Comparison of ENCODE assay signal across 18 cellular contexts in the genomic region with DNA sequence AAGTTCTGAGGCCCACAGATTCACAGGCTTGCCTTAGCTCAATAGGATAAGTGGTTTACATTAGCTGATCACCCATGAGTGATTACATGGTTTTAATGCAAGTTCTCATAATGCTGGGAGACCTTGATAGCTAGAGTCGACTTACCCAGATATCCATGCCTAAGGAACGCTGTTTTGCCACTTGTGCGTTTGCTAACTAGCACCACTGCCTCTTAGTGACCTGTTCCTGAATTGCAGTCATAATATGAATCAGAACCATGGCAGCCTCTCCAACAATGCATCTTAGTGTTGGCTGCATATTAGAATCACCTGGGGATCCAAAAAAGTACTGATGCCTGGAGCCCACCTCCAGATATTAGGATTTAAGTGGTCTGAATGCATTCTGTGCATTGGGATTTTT.
A peak's percentile ranks its signal among the peaks of the same experiment; 100 is the strongest.
DNase-seq lines count a peak whose midpoint lies in the region; ATAC-seq, FAIRE-seq and TF ChIP-seq lines count a peak whose summit lies in the region.
"Had no signal": no experiment of that assay in that cellular context is flagged by ENCODE, and none has a peak within 500 bp of the region (broad histone marks: within the 10 kb centered on the region; RNA-seq: fewer than 3 reads in every experiment).

No MANE protein-coding gene starts in this region.

- no peak overlapping the region for H3K4me3 ChIP-seq in GM12865 (ENCODE audit: low read depth, low read length)
- no peak overlapping the region for H3K4me3 ChIP-seq in WERI-Rb-1 (ENCODE audit: low read depth, low read length)
- H3K4me3 ChIP-seq in keratinocyte (ENCODE audit: control insufficient read depth in 2 of 3, extremely low read depth in 1 of 3, insufficient read depth in 2 of 3, low read depth in 1 of 3, low read length in 3 of 3) = no peak overlapping the region
- no peak overlapping the region for H3K4me3 ChIP-seq in sigmoid colon
- H3K4me3 ChIP-seq: heart right ventricle, lower lobe of right lung, tibial artery had no signal

- no peak for TF ChIP-seq EP300 in sigmoid colon (IDR thresholded peaks at IDR 0.05)

- ATAC-seq in HG02588 (IDR thresholded peaks at IDR 0.05; ENCODE audit: unreplicated experiment) = no peak
- no peak for ATAC-seq in GM21786 (IDR thresholded peaks at IDR 0.05; ENCODE audit: unreplicated experiment)
- ATAC-seq: activated CD8-positive, alpha-beta memory T cell treated with anti-CD3 and anti-CD28 coated beads, Interleukin-2, amount 10 ng/mL, durations not matched to agents 7 days and 5 days; heart right ventricle; lower lobe of right lung had no signal

- FAIRE-seq in keratinocyte (lab: Jason Lieb, UNC) = no peak
- FAIRE-seq: colon had no signal

- no peaks in the 10 kb centered on the region for H3K36me3 ChIP-seq in WERI-Rb-1
- H3K36me3 ChIP-seq in keratinocyte (ENCODE audit: control insufficient read depth in 2 of 2, extremely low read depth in 1 of 2, insufficient read depth in 2 of 2, low read length in 2 of 2) = no peaks in the 10 kb centered on the region
- H3K36me3 ChIP-seq in sigmoid colon = no peaks in the 10 kb centered on the region
- H3K36me3 ChIP-seq: heart right ventricle, lower lobe of right lung, tibial artery had no signal

- dilution Hi-C loops in keratinocyte (cut with MboI; ENCODE audit: extremely low pct_ligation_motif_present, low sequenced_read_pairs) = no loop called here

- peak; percentile 6 for TF ChIP-seq CTCF in GM12865 (IDR thresholded peaks at IDR 0.05; ENCODE audit: insufficient read depth, low read depth, low read length, missing control alignments)
- peak; percentile 46; the same call in 1 of the 2 replicates for TF ChIP-seq CTCF in WERI-Rb-1 (IDR thresholded peaks at IDR 0.05; ENCODE audit: low read depth, low read length)
- TF ChIP-seq CTCF in keratinocyte (optimal IDR thresholded peaks at IDR 0.05 in 1 of 3, IDR thresholded peaks at IDR 0.05 in 1 of 3, conservative IDR thresholded peaks at IDR 0.05 in 1 of 3; ENCODE audit: extremely low read depth in 1 of 3, insufficient read depth in 2 of 3, low read length in 3 of 3) = peak in 2 of 3 experiments; percentile 16 to 37
- TF ChIP-seq CTCF in sigmoid colon (IDR thresholded peaks at IDR 0.05) = no peak

- 74 to 84% methylated on average over 3 of the region's 3 CpGs for WGBS in sigmoid colon, 2 donors

- H4K20me1 ChIP-seq in keratinocyte (ENCODE audit: control insufficient read depth, extremely low read depth, insufficient read depth, low read length) = no peaks in the 10 kb centered on the region

- H3K27ac ChIP-seq in WERI-Rb-1 (no peak overlapping the region), keratinocyte (ENCODE audit: control insufficient read depth, insufficient read depth, low read length) (no peak overlapping the region), sigmoid colon (no peak overlapping the region)
- H3K27ac ChIP-seq: heart right ventricle, KMS-11, lower lobe of right lung, tibial artery had no signal

- H3K9me1 ChIP-seq in keratinocyte (ENCODE audit: control insufficient read depth, extremely low read depth, insufficient read depth, low read length) = no peaks in the 10 kb centered on the region

- no peak overlapping the region for H2AFZ ChIP-seq in keratinocyte (ENCODE audit: control insufficient read depth, low read length)

- no peaks in the 10 kb centered on the region for H3K4me1 ChIP-seq in keratinocyte (ENCODE audit: control insufficient read depth, extremely low read depth, insufficient read depth, low read length)
- no peaks in the 10 kb centered on the region for H3K4me1 ChIP-seq in sigmoid colon
- H3K4me1 ChIP-seq: heart right ventricle, lower lobe of right lung, tibial artery had no signal

- DNase-seq in GM12865 (ENCODE audit: low read depth) = peak; percentile 4
- DNase-seq in HT-29 (ENCODE audit: low spot score) = peak; percentile 5
- DNase-seq in WERI-Rb-1 = peak; percentile 36
- no peak for DNase-seq in keratinocyte (ENCODE audit: low read depth, low spot score)
- DNase-seq in sigmoid colon = no peak
- DNase-seq: activated CD4-positive, alpha-beta T cell treated with anti-CD3 and anti-CD28 coated beads for 48 hours; activated CD8-positive, alpha-beta memory T cell treated with anti-CD3 and anti-CD28 coated beads, Interleukin-2, amount 10 ng/mL, durations not matched to agents 7 days and 5 days; activated naive CD8-positive, alpha-beta T cell treated with anti-CD3 and anti-CD28 coated beads for 36 hours; heart right ventricle; lower lobe of right lung; NCI-H524 treated with DMSO at 0.1 percent for 48 hours; SHP77; stimulated activated CD4-positive, alpha-beta T cell treated with anti-CD3 and anti-CD28 coated beads, Interleukin-4, amount 100 ng/mL, for 24 hours; tibial artery had no signal

- H3K9me3 ChIP-seq in WERI-Rb-1 (ENCODE audit: severe bottlenecking) (peaks cover 2% of the 10 kb centered on the region), keratinocyte (ENCODE audit: control insufficient read depth, low read depth, low read length) (no peaks in the 10 kb centered on the region), sigmoid colon (no peaks in the 10 kb centered on the region)
- H3K9me3 ChIP-seq: lower lobe of right lung, tibial artery had no signal

- no peaks in the 10 kb centered on the region for H3K79me2 ChIP-seq in keratinocyte (ENCODE audit: control insufficient read depth, insufficient read depth, low read length)

- no peak overlapping the region for H3K4me2 ChIP-seq in keratinocyte (ENCODE audit: control insufficient read depth, extremely low read depth, insufficient read depth, low read depth, low read length)
- H3K4me2 ChIP-seq: KMS-11 had no signal

- no peak overlapping the region for H3K9ac ChIP-seq in keratinocyte (ENCODE audit: control insufficient read depth, extremely low read depth, insufficient read depth, low read length)
- H3K9ac ChIP-seq: KMS-11 had no signal

- TF ChIP-seq POLR2A in sigmoid colon (IDR thresholded peaks at IDR 0.05) = no peak

- intact Hi-C loops in sigmoid colon (cut with DNase I) = no loop called here

- H3K27me3 ChIP-seq in WERI-Rb-1 (ENCODE audit: insufficient read depth, low read depth, severe bottlenecking) = no peaks in the 10 kb centered on the region
- peaks cover 6% of the 10 kb centered on the region for H3K27me3 ChIP-seq in keratinocyte (ENCODE audit: control insufficient read depth, extremely low read depth, insufficient read depth, low read length)
- no peaks in the 10 kb centered on the region for H3K27me3 ChIP-seq in sigmoid colon
- H3K27me3 ChIP-seq: tibial artery had no signal

Comparison
In these comparisons a context has a peak if more than half of its experiments do, and no peak if none do; other contexts are left out.
1. DNase-seq: peak in GM12865 (single experiment), HT-29 (single experiment) and WERI-Rb-1 (single experiment); none in keratinocyte (single experiment) and sigmoid colon (single experiment).
2. CTCF ChIP-seq: peak in GM12865 (single experiment), WERI-Rb-1 (single experiment) and keratinocyte (2 of 3); none in sigmoid colon (0 of 4).